Comparison of ENCODE assay signal across 15 cellular contexts in the genomic region with DNA sequence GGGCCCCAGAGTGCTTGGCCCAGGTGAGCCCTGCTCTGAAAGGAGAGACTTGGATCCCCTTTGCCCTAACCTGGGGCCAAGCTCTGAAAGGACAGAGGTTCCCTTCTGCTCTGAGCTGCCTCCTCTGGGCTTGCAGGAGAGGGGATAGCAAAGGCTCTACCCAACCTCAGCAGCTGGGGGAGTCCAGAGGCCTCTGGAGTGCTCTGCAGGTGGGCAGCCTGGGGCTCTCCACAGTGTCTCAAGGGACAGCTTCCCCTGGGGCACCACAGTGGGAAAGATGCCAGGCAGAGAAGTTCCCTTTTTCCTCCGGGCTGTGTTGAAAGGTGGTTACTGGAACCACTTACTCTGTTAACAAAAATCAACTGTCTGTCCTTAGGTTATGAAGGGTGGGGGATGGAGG. TPM values are rescaled to one million over a fixed set of nuclear protein-coding genes. Genes with fewer than 3 reads are reported as not detected.
DNase-seq lines count a peak whose midpoint lies in the region; ATAC-seq lines count a peak whose summit lies in the region.
"Had no signal": no experiment of that assay in that cellular context is flagged by ENCODE, and none has a peak within 500 bp of the region (broad histone marks: within the 10 kb centered on the region; RNA-seq: fewer than 3 reads in every experiment).

No MANE protein-coding gene starts in this region.

- no peak overlapping the region for H3K27ac ChIP-seq in mesendoderm (ENCODE audit: low read depth, low read length)
- H3K27ac ChIP-seq: C4-2B, esophagus squamous epithelium, right atrium auricular region, SJCRH30, suprapubic skin had no signal

- H3K4me1 ChIP-seq in mesendoderm (ENCODE audit: control insufficient read depth, low read depth, low read length): no peaks in the 10 kb centered on the region
- H3K4me1 ChIP-seq: esophagus squamous epithelium, right atrium auricular region, SJCRH30 had no signal

- H3K27me3 ChIP-seq in mesendoderm (ENCODE audit: insufficient read depth, low read length, poor library complexity): no peaks in the 10 kb centered on the region
- H3K27me3 ChIP-seq: right atrium auricular region had no signal

- H3K79me1 ChIP-seq in mesendoderm (ENCODE audit: low read length): no peaks in the 10 kb centered on the region

- DNase-seq in DMS153 treated with DMSO at 0.1 percent for 48 hours (lab: John Stamatoyannopoulos, UW; ENCODE audit: unreplicated experiment) (peak; percentile 70), NAMALWA (ENCODE audit: low spot score) (peak; percentile 91), NCI-H2196 (lab: John Stamatoyannopoulos, UW; ENCODE audit: unreplicated experiment) (peak; percentile 81), mesendoderm (peak; percentile 7), NCI-H510A treated with DMSO at 0.1 percent for 48 hours (lab: John Stamatoyannopoulos, UW) (no peak)
- DNase-seq: activated T-cell treated with anti-CD3 and anti-CD28 coated beads, Interleukin-2, amount 50 U/mL, for 72 hours; esophagus squamous epithelium; mammary epithelial cell; NCI-H1048; SJCRH30 had no signal

- no peak overlapping the region for H2BK120ac ChIP-seq in mesendoderm (ENCODE audit: low read depth, low read length)

- H3K18ac ChIP-seq in mesendoderm (ENCODE audit: low read length): no peak overlapping the region

- H3K4ac ChIP-seq in mesendoderm (ENCODE audit: low read depth, low read length): no peak overlapping the region

- no peaks in the 10 kb centered on the region for H3K36me3 ChIP-seq in mesendoderm (ENCODE audit: control insufficient read depth, insufficient read depth, low read length)
- H3K36me3 ChIP-seq: esophagus squamous epithelium, right atrium auricular region, SJCRH30, suprapubic skin had no signal

- H2BK5ac ChIP-seq in mesendoderm (ENCODE audit: low read length): no peak overlapping the region

- no peak overlapping the region for H3K4me2 ChIP-seq in mesendoderm (ENCODE audit: low read length)

- H2BK15ac ChIP-seq in mesendoderm (replicated peaks; ENCODE audit: low read depth): no peak overlapping the region

- H2AK5ac ChIP-seq in mesendoderm (ENCODE audit: low read length): no peak overlapping the region

- H3K23ac ChIP-seq in mesendoderm (ENCODE audit: low read length): no peak overlapping the region

- no peaks in the 10 kb centered on the region for H3K79me2 ChIP-seq in mesendoderm (ENCODE audit: control insufficient read depth, insufficient read depth, low read length)

- H4K5ac ChIP-seq in mesendoderm (ENCODE audit: low read length): no peak overlapping the region

- no peak overlapping the region for H4K8ac ChIP-seq in mesendoderm (ENCODE audit: low read depth, low read length)

- WGBS in mesendoderm (ENCODE audit: extremely low coverage, insufficient coverage, low lambda C conversion rate): no CpG with 5 or more reads among the region's 1 CpG

- ATAC-seq in HG02678 (IDR thresholded peaks at IDR 0.05; ENCODE audit: unreplicated experiment) (no peak), GM21717 (IDR thresholded peaks at IDR 0.05; ENCODE audit: unreplicated experiment) (no peak)
- ATAC-seq: activated T-cell treated with anti-CD3 and anti-CD28 coated beads, Interleukin-2, amount 50 U/mL, for 72 hours had no signal

- no peak overlapping the region for H3K4me3 ChIP-seq in mesendoderm (ENCODE audit: low read length)
- H3K4me3 ChIP-seq: esophagus squamous epithelium, right atrium auricular region, SJCRH30, suprapubic skin had no signal

- H3K56ac ChIP-seq in mesendoderm (ENCODE audit: low read length): no peak overlapping the region

- H3K9ac ChIP-seq in mesendoderm (ENCODE audit: low read length): no peak overlapping the region

RNA-seq across cellular contexts. Expression of a gene that starts 48.2 kb away (rescaled TPM):
- 3.7 TPM for polyA plus RNA-seq in mesendoderm (2013, experiment 1 of 2)
- 3.9 TPM for polyA plus RNA-seq in mesendoderm (2013, experiment 2 of 2)
